Comparison of ENCODE assay signal across 9 cellular contexts in genomic region chr6:87590989-87591388, GRCh38. TPM values are rescaled to one million over a fixed set of nuclear protein-coding genes. Genes with fewer than 3 reads are reported as not detected.
A peak's percentile ranks its signal among the peaks of the same experiment; 100 is the strongest.
DNase-seq lines count a peak whose midpoint lies in the region; ATAC-seq, FAIRE-seq and TF ChIP-seq lines count a peak whose summit lies in the region.
"Had no signal": no experiment of that assay in that cellular context is flagged by ENCODE, and none has a peak within 500 bp of the region (broad histone marks: within the 10 kb centered on the region; RNA-seq: fewer than 3 reads in every experiment).

No MANE protein-coding gene starts in this region.

- H3K36me3 ChIP-seq in kidney (ENCODE audit: control insufficient read depth in 1 of 2, insufficient read depth in 2 of 2, low read length in 2 of 2) (peaks cover 2 to 4% of the 10 kb centered on the region in 2 donors), thoracic aorta (peaks cover 5% of the 10 kb centered on the region), thyroid gland (no peaks in the 10 kb centered on the region)

- H3K4me1 Mint-ChIP-seq in activated T-cell treated with anti-CD3 and anti-CD28 coated beads, Interleukin-2, amount 50 U/mL, for 4 hours (ENCODE audit: low read depth): peaks cover 50% of the 10 kb centered on the region
- peaks cover 33% of the 10 kb centered on the region for H3K4me1 Mint-ChIP-seq in activated naive CD8-positive, alpha-beta T cell treated with anti-CD3 and anti-CD28 coated beads for 36 hours

- WGBS in thyroid gland, 2 donors: 65 to 70% methylated on average over 4 of the region's 4 CpGs

- H3K9me3 Mint-ChIP-seq in activated T-cell treated with anti-CD3 and anti-CD28 coated beads, Interleukin-2, amount 50 U/mL, for 4 hours: no peaks in the 10 kb centered on the region
- no peaks in the 10 kb centered on the region for H3K9me3 Mint-ChIP-seq in activated naive CD8-positive, alpha-beta T cell treated with anti-CD3 and anti-CD28 coated beads for 36 hours

- peak overlapping the region; percentile 98 for H3K4me3 Mint-ChIP-seq in activated T-cell treated with anti-CD3 and anti-CD28 coated beads, Interleukin-2, amount 50 U/mL, for 4 hours
- H3K4me3 Mint-ChIP-seq in activated naive CD8-positive, alpha-beta T cell treated with anti-CD3 and anti-CD28 coated beads for 36 hours: peak overlapping the region; percentile 95

- H3K4me1 ChIP-seq in kidney (ENCODE audit: control insufficient read depth in 1 of 2, insufficient read depth in 1 of 2, low read depth in 1 of 2, low read length in 2 of 2) (peaks cover 7 to 8% of the 10 kb centered on the region in 2 donors), thoracic aorta (ENCODE audit: control insufficient read depth in 1 of 2, low read depth in 2 of 2) (peaks cover 20 to 41% of the 10 kb centered on the region in 2 donors), thyroid gland (peaks cover 25 to 27% of the 10 kb centered on the region in 2 donors)

- no peak overlapping the region for H3K9ac ChIP-seq in kidney (ENCODE audit: low read length in 2 of 2)

- H3K27ac ChIP-seq in kidney (ENCODE audit: low read depth in 2 of 2, low read length in 2 of 2) (no peak overlapping the region), thoracic aorta (no peak overlapping the region), thyroid gland (no peak overlapping the region)

- H3K27me3 ChIP-seq in thoracic aorta (replicated peaks; ENCODE audit: insufficient read depth) (no peaks in the 10 kb centered on the region), thyroid gland (no peaks in the 10 kb centered on the region)

- TF ChIP-seq POLR2A in thyroid gland (IDR thresholded peaks at IDR 0.05): no peak
- no peak for TF ChIP-seq POLR2A in erythroblast (IDR thresholded peaks at IDR 0.05; ENCODE audit: low read length)

- H3K27me3 Mint-ChIP-seq in activated T-cell treated with anti-CD3 and anti-CD28 coated beads, Interleukin-2, amount 50 U/mL, for 4 hours (ENCODE audit: low read depth): no peaks in the 10 kb centered on the region
- H3K27me3 Mint-ChIP-seq in activated naive CD8-positive, alpha-beta T cell treated with anti-CD3 and anti-CD28 coated beads for 36 hours: no peaks in the 10 kb centered on the region

- H3K4me3 ChIP-seq in kidney (ENCODE audit: low read length in 2 of 2): peak overlapping the region; percentile 99 to 100
- peak overlapping the region; percentile 73 for H3K4me3 ChIP-seq in thoracic aorta
- H3K4me3 ChIP-seq in thyroid gland (replicated peaks in 1 of 3): peak overlapping the region in 1 of 3 donors; percentile 83

- peak overlapping the region; percentile 82 for H3K27ac Mint-ChIP-seq in activated naive CD8-positive, alpha-beta T cell treated with anti-CD3 and anti-CD28 coated beads for 36 hours

- intact Hi-C loops in kidney (cut with DNase I): no loop called here
- intact Hi-C loops in thyroid gland (cut with DNase I): no loop called here

- H3K36me3 Mint-ChIP-seq in activated T-cell treated with anti-CD3 and anti-CD28 coated beads, Interleukin-2, amount 50 U/mL, for 4 hours (ENCODE audit: insufficient read depth): peaks cover 10% of the 10 kb centered on the region
- peaks cover 40% of the 10 kb centered on the region for H3K36me3 Mint-ChIP-seq in activated naive CD8-positive, alpha-beta T cell treated with anti-CD3 and anti-CD28 coated beads for 36 hours

- no peak for ATAC-seq in activated T-cell treated with anti-CD3 and anti-CD28 coated beads, Interleukin-2, amount 50 U/mL, for 4 hours
- no peak for ATAC-seq in thoracic aorta (ENCODE audit: insufficient number of reproducible peaks, low FRiP score, low read depth)
- no peak for ATAC-seq in HG03025 (IDR thresholded peaks at IDR 0.05; ENCODE audit: low FRiP score, unreplicated experiment)

- no peak for DNase-seq in activated T-cell treated with anti-CD3 and anti-CD28 coated beads, Interleukin-2, amount 50 U/mL, for 4 hours
- no peak for DNase-seq in activated T-cell treated with anti-CD3 and anti-CD28 coated beads, Interleukin-2, amount 50 U/mL, for 1 hour
- no peak for DNase-seq in activated naive CD8-positive, alpha-beta T cell treated with anti-CD3 and anti-CD28 coated beads for 36 hours
- DNase-seq in kidney (no peak), thoracic aorta (ENCODE audit: low spot score) (no peak), thyroid gland (no peak), erythroblast (lab: John Stamatoyannopoulos, UW) (no peak)
- DNase-seq: activated CD4-positive, alpha-beta T cell treated with anti-CD3 and anti-CD28 coated beads, Interleukin-2, amount 50 U/mL, for 1 hour had no signal

- FAIRE-seq in kidney (lab: Jason Lieb, UNC): no peak

- H3K9me3 ChIP-seq in kidney (ENCODE audit: control insufficient read depth in 1 of 2, low read length in 2 of 2) (no peaks in the 10 kb centered on the region), thoracic aorta (no peaks in the 10 kb centered on the region), thyroid gland (no peaks in the 10 kb centered on the region)

- TF ChIP-seq CTCF in kidney (IDR thresholded peaks at IDR 0.05; ENCODE audit: borderline replicate concordance, extremely low read depth, insufficient read depth): no peak
- TF ChIP-seq CTCF in thoracic aorta (IDR thresholded peaks at IDR 0.05): no peak
- no peak for TF ChIP-seq CTCF in thyroid gland (IDR thresholded peaks at IDR 0.05)

RNA-seq across cellular contexts. Expression of gene ORC3, which starts 1.1 kb away (rescaled TPM):
- total RNA-seq in activated T-cell treated with anti-CD3 and anti-CD28 coated beads, Interleukin-2, amount 50 U/mL, for 4 hours: 10 to 100 TPM; 22.7 to 25.7 (median 23.9) TPM
- 10 to 100 TPM; 35.4 to 37.4 TPM for total RNA-seq in activated naive CD8-positive, alpha-beta T cell treated with anti-CD3 and anti-CD28 coated beads for 36 hours
- total RNA-seq in kidney (22.7 TPM), thoracic aorta (10 to 100 TPM in 1 of 2 donors, 1 to 10 TPM in 1; 7.3 to 13.8 TPM), thyroid gland (10 to 100 TPM; 18.3 to 33.6 (median 23.7) TPM)
- 16.4 TPM for polyA plus RNA-seq in kidney (ENCODE audit: insufficient read depth, low read depth, low replicate concordance)

RNA-seq across cellular contexts. Expression of gene RARS2, which starts 1.2 kb away (rescaled TPM):
- 10 to 100 TPM; 16.8 to 20.9 (median 19.6) TPM for total RNA-seq in activated T-cell treated with anti-CD3 and anti-CD28 coated beads, Interleukin-2, amount 50 U/mL, for 4 hours
- total RNA-seq in activated naive CD8-positive, alpha-beta T cell treated with anti-CD3 and anti-CD28 coated beads for 36 hours: 10 to 100 TPM; 19.5 to 21.8 TPM
- total RNA-seq in kidney: 31.7 TPM
- 23.4 TPM for polyA plus RNA-seq in kidney (ENCODE audit: insufficient read depth, low read depth, low replicate concordance)
- total RNA-seq in thoracic aorta: 10 to 100 TPM; 21.4 to 25.0 TPM
- total RNA-seq in thyroid gland: 10 to 100 TPM; 28.4 to 38.7 (median 30.4) TPM
